Comparison of ENCODE assay signal across 8 cellular contexts in the genomic region with DNA sequence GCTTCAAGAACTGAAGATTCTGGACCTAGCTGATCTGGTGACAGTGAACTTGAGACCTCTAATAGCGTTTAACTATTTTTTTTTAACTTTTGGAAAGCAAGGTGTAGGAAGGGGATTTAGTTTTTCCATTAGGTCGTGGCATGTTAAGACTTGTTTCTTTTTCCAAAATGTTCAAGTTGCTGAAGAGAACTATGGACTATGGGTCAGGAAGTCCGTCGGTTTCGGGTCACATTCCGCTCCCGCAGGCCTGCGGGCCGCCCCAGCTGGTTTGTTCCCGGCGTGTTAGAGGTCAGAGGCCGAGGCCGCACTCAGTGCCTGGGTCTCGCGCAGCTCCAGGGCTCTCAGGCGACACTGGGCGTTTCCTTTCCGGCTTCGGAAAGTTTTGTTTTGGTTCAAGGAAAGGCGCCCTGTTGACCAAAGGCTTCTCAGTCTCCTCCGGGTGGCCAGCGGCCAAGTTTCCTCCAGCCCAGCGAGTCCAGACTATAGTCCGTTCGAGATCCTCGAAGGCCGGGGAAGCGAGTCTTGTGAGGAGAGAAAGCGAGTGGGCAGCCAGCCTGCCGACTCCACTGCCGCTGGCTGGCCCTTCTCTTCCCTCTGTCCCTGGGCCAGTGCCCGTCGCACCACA. TPM values are rescaled to one million over a fixed set of nuclear protein-coding genes. Genes with fewer than 3 reads are reported as not detected.
DNase-seq lines count a peak whose midpoint lies in the region; ATAC-seq and TF ChIP-seq lines count a peak whose summit lies in the region.

No MANE protein-coding gene starts in this region.

- H3K4me3 ChIP-seq in OCI-LY1 (ENCODE audit: low read depth, low read length, poor library complexity, severe bottlenecking) (peak overlapping the region; percentile 69), mucosa of descending colon (peak overlapping the region; percentile 82), urinary bladder (ENCODE audit: low read depth, low read length) (peak overlapping the region; percentile 87)

- no peaks in the 10 kb centered on the region for H4K20me1 ChIP-seq in OCI-LY1 (ENCODE audit: insufficient read depth, low read length)

- peaks cover 3% of the 10 kb centered on the region; the same call in 1 of the 2 replicates for H3K79me2 ChIP-seq in OCI-LY1 (ENCODE audit: insufficient read depth, low read length)

- DNase-seq in ecto neural progenitor cell (ENCODE audit: low spot score) (peak; percentile 82), mucosa of descending colon (peak; percentile 81 to 87 (median 85)), NCI-H146 treated with DMSO at 0.1 percent for 48 hours (lab: John Stamatoyannopoulos, UW; ENCODE audit: unreplicated experiment) (no peak), EL (no peak)

- H3K4me1 ChIP-seq in OCI-LY1 (ENCODE audit: insufficient read depth, low read length, severe bottlenecking) (peaks cover 24% of the 10 kb centered on the region), mucosa of descending colon (ENCODE audit: low read depth) (peaks cover 12% of the 10 kb centered on the region), urinary bladder (ENCODE audit: insufficient read depth) (no peaks in the 10 kb centered on the region)

- peak overlapping the region; percentile 56 for H3K9ac ChIP-seq in OCI-LY1 (ENCODE audit: low read length)

- no peaks in the 10 kb centered on the region; the same call in 1 of the 2 replicates for H3K36me3 ChIP-seq in OCI-LY1 (ENCODE audit: insufficient read depth, low read length)
- H3K36me3 ChIP-seq in mucosa of descending colon (ENCODE audit: low read depth), result no peaks in the 10 kb centered on the region
- no peaks in the 10 kb centered on the region for H3K36me3 ChIP-seq in urinary bladder (ENCODE audit: insufficient read depth)

- H3K9me3 ChIP-seq in OCI-LY1 (ENCODE audit: low read length) (peaks cover 6% of the 10 kb centered on the region; the same call in 1 of the 2 replicates), mucosa of descending colon (no peaks in the 10 kb centered on the region)

- H3K27ac ChIP-seq in OCI-LY1 (ENCODE audit: low read depth, low read length, poor library complexity, severe bottlenecking) (no peak overlapping the region), urinary bladder (ENCODE audit: low read depth) (peak overlapping the region; percentile 94)

- H3F3A ChIP-seq in OCI-LY1 (ENCODE audit: insufficient read depth, low read length), result no peaks in the 10 kb centered on the region

- H3K4me2 ChIP-seq in OCI-LY1 (ENCODE audit: low read length), result peak overlapping the region; percentile 75

- intact Hi-C loops in mucosa of descending colon (cut with DNase I, micrococcal nuclease), result no loop called here

- no peaks in the 10 kb centered on the region for H3K27me3 ChIP-seq in OCI-LY1 (ENCODE audit: insufficient read depth, low read length)

- TF ChIP-seq CTCF in OCI-LY1 (IDR thresholded peaks at IDR 0.05; ENCODE audit: low read length) (no peak), mucosa of descending colon (IDR thresholded peaks at IDR 0.05) (no peak)

- H2AFZ ChIP-seq in OCI-LY1 (ENCODE audit: low read length), result peak overlapping the region; percentile 12; the same call in 1 of the 2 replicates

- ATAC-seq in GM18861 (IDR thresholded peaks at IDR 0.05; ENCODE audit: unreplicated experiment), result peak; percentile 29
- ATAC-seq in HG02571 (IDR thresholded peaks at IDR 0.05; ENCODE audit: unreplicated experiment), result peak; percentile 42
- peak; percentile 65 for ATAC-seq in mucosa of descending colon

- WGBS in urinary bladder, result 2% methylated on average over 33 of the region's 33 CpGs

- no peaks in the 10 kb centered on the region for H3K9me2 ChIP-seq in OCI-LY1 (ENCODE audit: low read depth, low read length)

RNA-seq across cellular contexts. Expression of gene FCHO2, which starts 0.6 kb away (rescaled TPM):
- total RNA-seq in mucosa of descending colon (10 to 100 TPM; 49.5 to 57.6 (median 56.7) TPM), urinary bladder (55.5 TPM)
- polyA plus RNA-seq in urinary bladder, result 14.5 TPM

Comparison
In these comparisons a context has a peak if more than half of its experiments do, and no peak if none do; other contexts are left out.
1. DNase-seq: peak in ecto neural progenitor cell (single experiment) and mucosa of descending colon (3 of 3); none in NCI-H146 treated with DMSO at 0.1 percent for 48 hours (single experiment) and EL (single experiment).
2. Peak in every context shown above with its lines, with median percentiles within 50 percentile points of each other: ATAC-seq and H3K4me3 ChIP-seq.